16 cellular contexts compared by ENCODE assay signal in the genomic region with DNA sequence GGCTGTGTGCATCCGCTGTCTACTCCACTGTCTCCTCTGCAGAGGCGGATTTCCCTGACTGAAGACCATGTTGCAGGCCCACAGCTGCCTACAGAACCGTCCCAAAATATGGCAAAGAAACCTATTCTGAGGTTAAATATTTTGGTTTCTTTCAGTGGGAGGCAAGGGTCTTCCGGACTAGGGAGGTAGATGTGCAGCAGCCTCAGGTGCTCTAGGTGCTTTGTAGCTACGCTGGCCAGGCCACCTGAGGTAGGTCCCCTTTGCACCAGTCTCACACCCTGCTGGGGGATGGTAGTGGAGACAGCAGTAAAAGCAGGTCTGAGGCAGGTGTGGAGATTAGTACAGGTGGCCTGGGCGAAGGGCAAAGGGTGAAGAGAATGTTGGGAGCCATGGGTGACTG. TPM values are rescaled to one million over a fixed set of nuclear protein-coding genes. Genes with fewer than 3 reads are reported as not detected.
"Had no signal": no experiment of that assay in that cellular context is flagged by ENCODE, and none has a peak within 500 bp of the region (broad histone marks: within the 10 kb centered on the region; RNA-seq: fewer than 3 reads in every experiment).

No MANE protein-coding gene starts in this region.

- H3K27me3 ChIP-seq: adrenal gland, hepatocyte had no signal

- DNase-seq: activated CD4-positive, CD25-positive, alpha-beta regulatory T cell treated with anti-CD3 and anti-CD28 coated beads, Interleukin-2, amount 50 U/mL, for 72 hours; activated effector memory CD4-positive, alpha-beta T cell treated with Interleukin-2 at 50 U/mL for 16 hours; activated T-cell treated with anti-CD3 and anti-CD28 coated beads, Interleukin-2, amount 50 U/mL, for 1 hour; effector CD8-positive, alpha-beta T cell; kidney glomerular epithelial cell; SIG-M5; trophoblast cell had no signal

- H3K9me3 ChIP-seq: adrenal gland had no signal

- H3K79me2 ChIP-seq: hepatocyte had no signal

- H3K4me2 ChIP-seq: hepatocyte had no signal

- H3K4me3 ChIP-seq: adrenal gland, coronary artery, hepatocyte, skin epidermis had no signal

- H3K27ac ChIP-seq: adrenal gland, coronary artery, hepatocyte, parathyroid adenoma, skin epidermis had no signal

- H2AFZ ChIP-seq: hepatocyte, parathyroid adenoma had no signal

- H3K9ac ChIP-seq: parathyroid adenoma had no signal

RNA-seq across cellular contexts. Expression of a gene that starts 23.5 kb away (rescaled TPM):
- total RNA-seq: epithelial cell of proximal tubule had no signal

RNA-seq across cellular contexts. Expression of a gene that starts 42.3 kb away (rescaled TPM):
- total RNA-seq: adrenal gland, cardiac septum, epithelial cell of proximal tubule, hepatocyte, lower leg skin, subcutaneous adipose tissue had no signal
